Comparison of ENCODE assay signal across 8 cellular contexts in genomic region chr15:58770857-58771620, GRCh38. TPM values are rescaled to one million over a fixed set of nuclear protein-coding genes. Genes with fewer than 3 reads are reported as not detected.
A peak's percentile ranks its signal among the peaks of the same experiment; 100 is the strongest.
DNase-seq lines count a peak whose midpoint lies in the region; ATAC-seq lines count a peak whose summit lies in the region.

TSS of gene MINDY2 (plus strand) at chr15:58771302. CDS start at chr15:58771396, 94 bp downstream.

- peak; percentile 100 for DNase-seq in CD1c-positive myeloid dendritic cell (ENCODE audit: extremely low spot score)
- peak; percentile 85 for DNase-seq in NCI-H748 treated with DMSO at 0.1 percent for 48 hours (lab: John Stamatoyannopoulos, UW)
- DNase-seq in activated CD4-positive, alpha-beta T cell treated with anti-CD3 and anti-CD28 coated beads, Interleukin-2, amount 50 U/mL, for 24 hours (ENCODE audit: low read depth in 1 of 2, low spot score in 1 of 2), result peak; percentile 75 to 92
- DNase-seq in dedifferentiated amniotic fluid mesenchymal stem cell (ENCODE audit: extremely low spot score), result peak; percentile 99
- DNase-seq in left lobe of liver (ENCODE audit: low spot score), result peak; percentile 99
- peak; percentile 86 for DNase-seq in stimulated activated CD4-positive, alpha-beta T cell treated with anti-CD3 and anti-CD28 coated beads, Interleukin-2, amount 100 ng/mL, for 4 hours (ENCODE audit: low read depth)

- ATAC-seq in GM19372 (IDR thresholded peaks at IDR 0.05; ENCODE audit: low read depth, unreplicated experiment), result peak; percentile 93
- ATAC-seq in HG03558 (IDR thresholded peaks at IDR 0.05; ENCODE audit: extremely low read depth, unreplicated experiment), result peak; percentile 81
- ATAC-seq in left lobe of liver, result peak; percentile 93

RNA-seq across cellular contexts. Expression of gene MINDY2, which starts in this region (rescaled TPM):
- total RNA-seq in left lobe of liver, result 5.5 TPM

Comparison
In these comparisons a context has a peak if more than half of its experiments do, and no peak if none do; other contexts are left out.
1. Peak in every context shown above with its lines: DNase-seq and ATAC-seq.